Comparison of ENCODE assay signal across 13 cellular contexts in genomic region chr1:10674700-10675598, GRCh38.
A peak's percentile ranks its signal among the peaks of the same experiment; 100 is the strongest.
DNase-seq lines count a peak whose midpoint lies in the region; ATAC-seq and TF ChIP-seq lines count a peak whose summit lies in the region.
"Had no signal": no experiment of that assay in that cellular context is flagged by ENCODE, and none has a peak within 500 bp of the region (broad histone marks: within the 10 kb centered on the region; RNA-seq: fewer than 3 reads in every experiment).

No MANE protein-coding gene starts in this region.

- H3K23ac ChIP-seq in trophoblast cell (ENCODE audit: low read length) = no peak overlapping the region

- H2BK12ac ChIP-seq in trophoblast cell (ENCODE audit: low read length) = no peak overlapping the region

- CTCF ChIA-PET in activated CD4-positive, alpha-beta T cell treated with anti-CD3 and anti-CD28 coated beads for 36 hours (lab: Charles Lee) = no interaction called here

- no peak overlapping the region for H4K8ac ChIP-seq in trophoblast cell (ENCODE audit: low read depth, low read length)

- H3K9me3 ChIP-seq in right atrium auricular region = no peaks in the 10 kb centered on the region
- H3K9me3 ChIP-seq in trophoblast cell (ENCODE audit: insufficient read depth, low read depth, low read length) = peaks cover 3% of the 10 kb centered on the region
- H3K9me3 ChIP-seq: BLaER1 had no signal

- H3K9ac ChIP-seq in trophoblast cell (ENCODE audit: low read length) = no peak overlapping the region
- H3K9ac ChIP-seq: BLaER1 had no signal

- no peak overlapping the region for H4K91ac ChIP-seq in trophoblast cell (ENCODE audit: low read depth, low read length)

- H2BK120ac ChIP-seq in trophoblast cell (ENCODE audit: insufficient read depth, low read length, poor library complexity) = no peak overlapping the region

- H3K27ac ChIP-seq in right atrium auricular region = peak overlapping the region; percentile 72 to 85
- no peak overlapping the region for H3K27ac ChIP-seq in trophoblast cell (ENCODE audit: low read depth, low read length)
- H3K27ac ChIP-seq: BLaER1 had no signal

- no peaks in the 10 kb centered on the region for H3K36me3 ChIP-seq in right atrium auricular region
- H3K36me3 ChIP-seq in trophoblast cell (ENCODE audit: control insufficient read depth in 1 of 2, insufficient read depth in 2 of 2, low read length in 2 of 2) = no peaks in the 10 kb centered on the region
- H3K36me3 ChIP-seq: BLaER1 had no signal

- POLR2A ChIA-PET in activated CD4-positive, alpha-beta T cell treated with anti-CD3 and anti-CD28 coated beads for 36 hours (lab: Charles Lee) = no interaction called here

- H3K79me1 ChIP-seq in trophoblast cell (ENCODE audit: low read length) = no peaks in the 10 kb centered on the region

- no peaks in the 10 kb centered on the region for H3K27me3 Mint-ChIP-seq in activated CD4-positive, alpha-beta T cell treated with anti-CD3 and anti-CD28 coated beads for 36 hours
- no peaks in the 10 kb centered on the region for H3K27me3 Mint-ChIP-seq in activated T-cell treated with anti-CD3 and anti-CD28 coated beads, Interleukin-2, amount 50 U/mL, for 24 hours

- H3K14ac ChIP-seq in trophoblast cell (ENCODE audit: low read length) = no peak overlapping the region

- no peak overlapping the region for H2AFZ ChIP-seq in trophoblast cell (ENCODE audit: insufficient read depth, low read length, poor library complexity)

- no peaks in the 10 kb centered on the region for H3K36me3 Mint-ChIP-seq in activated CD4-positive, alpha-beta T cell treated with anti-CD3 and anti-CD28 coated beads for 36 hours (ENCODE audit: low read depth)
- no peaks in the 10 kb centered on the region for H3K36me3 Mint-ChIP-seq in activated T-cell treated with anti-CD3 and anti-CD28 coated beads, Interleukin-2, amount 50 U/mL, for 24 hours (ENCODE audit: low read depth)

- H3K18ac ChIP-seq in trophoblast cell (ENCODE audit: low read length) = no peak overlapping the region

- no peak overlapping the region for H3K4ac ChIP-seq in trophoblast cell (ENCODE audit: low read depth, low read length)

- H3K9me3 Mint-ChIP-seq in activated CD4-positive, alpha-beta T cell treated with anti-CD3 and anti-CD28 coated beads for 36 hours (ENCODE audit: low read depth) = no peaks in the 10 kb centered on the region
- H3K9me3 Mint-ChIP-seq in activated T-cell treated with anti-CD3 and anti-CD28 coated beads, Interleukin-2, amount 50 U/mL, for 24 hours = no peaks in the 10 kb centered on the region

- H3K4me1 Mint-ChIP-seq in activated CD4-positive, alpha-beta T cell treated with anti-CD3 and anti-CD28 coated beads for 36 hours = no peaks in the 10 kb centered on the region
- H3K4me1 Mint-ChIP-seq in activated T-cell treated with anti-CD3 and anti-CD28 coated beads, Interleukin-2, amount 50 U/mL, for 24 hours (ENCODE audit: low read depth) = no peaks in the 10 kb centered on the region

- WGBS in trophoblast cell (ENCODE audit: extremely low coverage, insufficient coverage, insufficient read length) = no CpG with 5 or more reads among the region's 27 CpGs

- H3K4me3 ChIP-seq in right atrium auricular region (no peak overlapping the region), trophoblast cell (ENCODE audit: low read depth, low read length) (peak overlapping the region; percentile 23)
- H3K4me3 ChIP-seq: BLaER1 had no signal

- H3K4me1 ChIP-seq in right atrium auricular region = peaks cover 0 to 97% of the 10 kb centered on the region in 2 donors
- no peaks in the 10 kb centered on the region for H3K4me1 ChIP-seq in trophoblast cell (ENCODE audit: control insufficient read depth in 1 of 2, insufficient read depth in 2 of 2, low read length in 2 of 2)

- no peak overlapping the region for H2AK5ac ChIP-seq in trophoblast cell (ENCODE audit: low read length)

- no peak overlapping the region for H3K27ac Mint-ChIP-seq in activated CD4-positive, alpha-beta T cell treated with anti-CD3 and anti-CD28 coated beads for 36 hours
- H3K27ac Mint-ChIP-seq in activated T-cell treated with anti-CD3 and anti-CD28 coated beads, Interleukin-2, amount 50 U/mL, for 24 hours = no peak overlapping the region
- H3K27ac Mint-ChIP-seq: progenitor cell of endocrine pancreas had no signal

- no peak for TF ChIP-seq CTCF in right atrium auricular region (IDR thresholded peaks at IDR 0.05)

- no peaks in the 10 kb centered on the region for H3K79me2 ChIP-seq in trophoblast cell (ENCODE audit: control insufficient read depth, insufficient read depth, low read length, poor library complexity)

- H4K12ac ChIP-seq in trophoblast cell (ENCODE audit: low read depth, low read length) = no peak overlapping the region

- H2BK5ac ChIP-seq in trophoblast cell (ENCODE audit: low read depth, low read length, poor library complexity) = no peak overlapping the region

- intact Hi-C loops in activated CD4-positive, alpha-beta T cell treated with anti-CD3 and anti-CD28 coated beads for 36 hours (cut with DNase I, micrococcal nuclease) = no loop called here

- ATAC-seq in activated CD4-positive, alpha-beta T cell treated with anti-CD3 and anti-CD28 coated beads for 36 hours = no peak
- no peak for ATAC-seq in HG03095 (IDR thresholded peaks at IDR 0.05; ENCODE audit: unreplicated experiment)

- H3K27me3 ChIP-seq in right atrium auricular region = no peaks in the 10 kb centered on the region
- no peaks in the 10 kb centered on the region for H3K27me3 ChIP-seq in trophoblast cell (ENCODE audit: insufficient read depth, low read length)
- H3K27me3 ChIP-seq: BLaER1 had no signal

- no peak overlapping the region for H3K4me2 ChIP-seq in trophoblast cell (ENCODE audit: low read length)

- DNase-seq in COR-L47 (lab: John Stamatoyannopoulos, UW) (peak; percentile 86), NCI-H2081 (lab: John Stamatoyannopoulos, UW) (peak; percentile 73 to 90), right atrium auricular region (ENCODE audit: low spot score) (no peak), trophoblast cell (no peak), LoVo (ENCODE audit: low spot score) (no peak)
- DNase-seq in activated CD4-positive, alpha-beta T cell treated with anti-CD3 and anti-CD28 coated beads for 36 hours = no peak
- DNase-seq in activated T-cell treated with anti-CD3 and anti-CD28 coated beads, Interleukin-2, amount 50 U/mL, for 24 hours = no peak
- DNase-seq: KG1; NCI-H2029; stimulated activated CD4-positive, alpha-beta T cell treated with anti-CD3 and anti-CD28 coated beads, Interleukin-2, amount 100 ng/mL, for 48 hours had no signal

- no peak overlapping the region for H3K4me3 Mint-ChIP-seq in activated CD4-positive, alpha-beta T cell treated with anti-CD3 and anti-CD28 coated beads for 36 hours
- H3K4me3 Mint-ChIP-seq in activated T-cell treated with anti-CD3 and anti-CD28 coated beads, Interleukin-2, amount 50 U/mL, for 24 hours = no peak overlapping the region

Comparison
In these comparisons a context has a peak if more than half of its experiments do, and no peak if none do; other contexts are left out.
1. DNase-seq: peak in COR-L47 (single experiment) and NCI-H2081 (2 of 2); none in right atrium auricular region (single experiment), trophoblast cell (0 of 2), activated CD4-positive, alpha-beta T cell treated with anti-CD3 and anti-CD28 coated beads for 36 hours (single experiment), activated T-cell treated with anti-CD3 and anti-CD28 coated beads, Interleukin-2, amount 50 U/mL, for 24 hours (single experiment) and LoVo (single experiment).